Comparison of ENCODE assay signal across 11 cellular contexts in genomic region chr15:55197719-55198118, GRCh38. TPM values are rescaled to one million over a fixed set of nuclear protein-coding genes. Genes with fewer than 3 reads are reported as not detected.
DNase-seq lines count a peak whose midpoint lies in the region; ATAC-seq and TF ChIP-seq lines count a peak whose summit lies in the region.
"Had no signal": no experiment of that assay in that cellular context is flagged by ENCODE, and none has a peak within 500 bp of the region (broad histone marks: within the 10 kb centered on the region; RNA-seq: fewer than 3 reads in every experiment).

No MANE protein-coding gene starts in this region.

- H3K4me1 ChIP-seq in right cardiac atrium (ENCODE audit: control insufficient read depth, insufficient read depth, low read length) = no peaks in the 10 kb centered on the region
- H3K4me1 ChIP-seq in skeletal muscle tissue (ENCODE audit: control insufficient read depth in 3 of 3, insufficient read depth in 3 of 3, low read length in 3 of 3) = peaks cover 14 to 22% (median 22%) of the 10 kb centered on the region in 3 donors

- H3K27me3 ChIP-seq in GM06990 (replicated peaks; ENCODE audit: control insufficient read depth, insufficient read depth, low read length) (no peaks in the 10 kb centered on the region), right cardiac atrium (ENCODE audit: control insufficient read depth, insufficient read depth) (no peaks in the 10 kb centered on the region), skeletal muscle tissue (ENCODE audit: control insufficient read depth in 3 of 3, insufficient read depth in 3 of 3, low read length in 3 of 3) (no peaks in the 10 kb centered on the region)

- no peaks in the 10 kb centered on the region for H3K9me3 ChIP-seq in right cardiac atrium (ENCODE audit: control insufficient read depth, low read length)
- no peaks in the 10 kb centered on the region for H3K9me3 ChIP-seq in skeletal muscle tissue (ENCODE audit: control insufficient read depth in 3 of 3, low read length in 3 of 3)

- intact Hi-C loops in right cardiac atrium (cut with DNase I) = no loop called here

- 46% methylated on average over 4 of the region's 4 CpGs for WGBS in right cardiac atrium

- no peak overlapping the region for H3K27ac ChIP-seq in right cardiac atrium (ENCODE audit: low read length)
- H3K27ac ChIP-seq in skeletal muscle tissue (ENCODE audit: low read depth, low read length) = peak overlapping the region; percentile 93

- TF ChIP-seq CTCF in GM06990 (IDR thresholded peaks at IDR 0.05; ENCODE audit: insufficient read depth, low read length, poor library complexity, severe bottlenecking) = no peak

- H3K36me3 ChIP-seq in GM06990 (ENCODE audit: control insufficient read depth, insufficient read depth, low read length) (no peaks in the 10 kb centered on the region), skeletal muscle tissue (ENCODE audit: control insufficient read depth in 3 of 3, insufficient read depth in 3 of 3, low read length in 3 of 3) (no peaks in the 10 kb centered on the region)

- ATAC-seq in SK-N-SH treated with all-trans-retinoic acid at 6 μM for 48 hours (peak; percentile 10; the same call in 2 of the 3 replicates), right cardiac atrium (no peak), GM19395 (IDR thresholded peaks at IDR 0.05; ENCODE audit: unreplicated experiment) (no peak), HG03175 (IDR thresholded peaks at IDR 0.05; ENCODE audit: unreplicated experiment) (no peak), GM18867 (IDR thresholded peaks at IDR 0.05; ENCODE audit: unreplicated experiment) (no peak)

- H3K4me3 ChIP-seq in GM06990 (replicated peaks; ENCODE audit: low read depth, low read length) (peak overlapping the region; percentile 98), right cardiac atrium (ENCODE audit: low read length) (peak overlapping the region; percentile 87), skeletal muscle tissue (ENCODE audit: low read length in 3 of 3) (peak overlapping the region; percentile 94 to 96 (median 95))

- peak overlapping the region; percentile 94 to 98 (median 95) for H3K9ac ChIP-seq in skeletal muscle tissue (ENCODE audit: low read depth in 1 of 3, low read length in 3 of 3)

- DNase-seq in GM06990 (ENCODE audit: extremely low read depth, insufficient read length) (no peak), right cardiac atrium (no peak), T1000 (lab: John Stamatoyannopoulos, UW) (no peak)
- DNase-seq: activated CD4-positive, alpha-beta T cell treated with anti-CD3 and anti-CD28 coated beads for 1 hour; naive B cell; stimulated activated naive B cell treated with anti-CD40 and anti-IgM and Interleukin-4, amounts not matched to agents 10 μg/mL and 1 μg/mL and 100 μg/mL, for 72 hours had no signal

TF ChIP-seq in SK-N-SH treated with all-trans-retinoic acid at 6 μM for 48 hours, 23 proteins besides CTCF, POLR2A, EP300 and RAD21:
- TF ChIP-seq ZNF8 (CRISPR knock-in tag; IDR thresholded peaks at IDR 0.05) = peak; percentile 90
- TF ChIP-seq CREB5 (CRISPR knock-in tag; IDR thresholded peaks at IDR 0.05; ENCODE audit: low read depth) = no peak
- no peak for TF ChIP-seq TSHZ2 (CRISPR knock-in tag; IDR thresholded peaks at IDR 0.05)
- TF ChIP-seq BACH2 (CRISPR knock-in tag; IDR thresholded peaks at IDR 0.05; ENCODE audit: borderline replicate concordance) = no peak
- TF ChIP-seq RARB (CRISPR knock-in tag; IDR thresholded peaks at IDR 0.05) = no peak

RNA-seq across cellular contexts. Expression of gene RSL24D1, which starts 1.0 kb away (rescaled TPM):
- total RNA-seq in right cardiac atrium = 10 to 100 TPM; 54.0 to 59.2 (median 56.3) TPM
- polyA plus RNA-seq in right cardiac atrium = 54.3 TPM
- 69.4 TPM for total RNA-seq in skeletal muscle tissue
